ENCODE assay signal across 1 cellular context in the genomic region with DNA sequence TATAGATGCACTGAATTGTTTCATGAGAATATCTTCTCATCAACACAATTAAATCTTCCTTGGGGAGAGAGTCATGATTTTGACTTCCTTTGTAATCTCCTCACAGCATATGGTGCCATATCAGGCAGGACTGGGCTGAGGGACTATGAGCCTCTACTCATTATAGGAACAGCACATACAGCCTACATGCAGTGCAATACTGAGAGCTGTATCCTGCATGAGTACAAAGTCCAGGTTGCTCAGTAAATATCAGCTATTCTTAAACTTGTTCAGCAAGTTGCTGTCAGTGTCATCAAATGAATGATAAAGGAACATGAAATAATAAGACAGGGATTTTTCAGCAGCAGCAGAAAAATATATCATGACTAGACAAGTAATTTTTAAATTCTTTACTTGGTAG.
TF ChIP-seq lines count a peak whose summit lies in the region.

No MANE protein-coding gene starts in this region.

TF ChIP-seq in HepG2, 621 proteins besides CTCF, POLR2A, EP300 and RAD21:
- TF ChIP-seq HNF4A (CRISPR knock-in tag; IDR thresholded peaks at IDR 0.05) (peak; percentile 89), RARA (CRISPR knock-in tag; IDR thresholded peaks at IDR 0.05) (no peak), ZNF430 (CRISPR knock-in tag; IDR thresholded peaks at IDR 0.05) (no peak), ZNF75D (CRISPR knock-in tag; IDR thresholded peaks at IDR 0.05; ENCODE audit: borderline replicate concordance) (no peak), ZNF350 (CRISPR knock-in tag; IDR thresholded peaks at IDR 0.05; ENCODE audit: borderline replicate concordance, low read depth) (no peak), KLF13 (CRISPR knock-in tag; IDR thresholded peaks at IDR 0.05) (no peak), GATAD2A (CRISPR knock-in tag; IDR thresholded peaks at IDR 0.05) (no peak), MATR3 (CRISPR knock-in tag; IDR thresholded peaks at IDR 0.05) (no peak), NFKBIZ (CRISPR knock-in tag; IDR thresholded peaks at IDR 0.05) (no peak), HNF4G (IDR thresholded peaks at IDR 0.05; ENCODE audit: borderline replicate concordance, low read depth, low read length) (0 out of 2 replicates have a peak, but pooled peaks have one; percentile 36), HNF4G (CRISPR knock-in tag; IDR thresholded peaks at IDR 0.05; ENCODE audit: borderline replicate concordance, low read depth) (no peak), ZNF12 (CRISPR knock-in tag; IDR thresholded peaks at IDR 0.05) (peak; percentile 55; the same call in 1 of the 2 replicates), REST (IDR thresholded peaks at IDR 0.05; ENCODE audit: borderline replicate concordance in 1 of 2, low read depth in 1 of 2, low read length in 2 of 2) (no peak), ARID5B (CRISPR knock-in tag; IDR thresholded peaks at IDR 0.05) (peak; percentile 39; the same call in 1 of the 2 replicates), ZNF362 (CRISPR knock-in tag; IDR thresholded peaks at IDR 0.05; ENCODE audit: borderline replicate concordance) (no peak), FOXA1 (IDR thresholded peaks at IDR 0.05) (no peak), FOXA1 (CRISPR knock-in tag; IDR thresholded peaks at IDR 0.05) (0 out of 2 replicates have a peak, but pooled peaks have one; percentile 35), ZNF800 (CRISPR knock-in tag; IDR thresholded peaks at IDR 0.05) (no peak), SRSF9 (IDR thresholded peaks at IDR 0.05; ENCODE audit: borderline replicate concordance, insufficient read depth, low read depth, low read length, poor library complexity, severe bottlenecking) (no peak), ZNF614 (CRISPR knock-in tag; IDR thresholded peaks at IDR 0.05; ENCODE audit: borderline replicate concordance) (no peak), BCL6 (CRISPR knock-in tag; IDR thresholded peaks at IDR 0.05) (no peak), FOXA3 (CRISPR knock-in tag; IDR thresholded peaks at IDR 0.05) (peak; percentile 32; the same call in 1 of the 2 replicates), HOXD1 (CRISPR knock-in tag; IDR thresholded peaks at IDR 0.05) (no peak), MEIS2 (CRISPR knock-in tag; IDR thresholded peaks at IDR 0.05) (no peak)
- TF ChIP-seq, protein P1, sequence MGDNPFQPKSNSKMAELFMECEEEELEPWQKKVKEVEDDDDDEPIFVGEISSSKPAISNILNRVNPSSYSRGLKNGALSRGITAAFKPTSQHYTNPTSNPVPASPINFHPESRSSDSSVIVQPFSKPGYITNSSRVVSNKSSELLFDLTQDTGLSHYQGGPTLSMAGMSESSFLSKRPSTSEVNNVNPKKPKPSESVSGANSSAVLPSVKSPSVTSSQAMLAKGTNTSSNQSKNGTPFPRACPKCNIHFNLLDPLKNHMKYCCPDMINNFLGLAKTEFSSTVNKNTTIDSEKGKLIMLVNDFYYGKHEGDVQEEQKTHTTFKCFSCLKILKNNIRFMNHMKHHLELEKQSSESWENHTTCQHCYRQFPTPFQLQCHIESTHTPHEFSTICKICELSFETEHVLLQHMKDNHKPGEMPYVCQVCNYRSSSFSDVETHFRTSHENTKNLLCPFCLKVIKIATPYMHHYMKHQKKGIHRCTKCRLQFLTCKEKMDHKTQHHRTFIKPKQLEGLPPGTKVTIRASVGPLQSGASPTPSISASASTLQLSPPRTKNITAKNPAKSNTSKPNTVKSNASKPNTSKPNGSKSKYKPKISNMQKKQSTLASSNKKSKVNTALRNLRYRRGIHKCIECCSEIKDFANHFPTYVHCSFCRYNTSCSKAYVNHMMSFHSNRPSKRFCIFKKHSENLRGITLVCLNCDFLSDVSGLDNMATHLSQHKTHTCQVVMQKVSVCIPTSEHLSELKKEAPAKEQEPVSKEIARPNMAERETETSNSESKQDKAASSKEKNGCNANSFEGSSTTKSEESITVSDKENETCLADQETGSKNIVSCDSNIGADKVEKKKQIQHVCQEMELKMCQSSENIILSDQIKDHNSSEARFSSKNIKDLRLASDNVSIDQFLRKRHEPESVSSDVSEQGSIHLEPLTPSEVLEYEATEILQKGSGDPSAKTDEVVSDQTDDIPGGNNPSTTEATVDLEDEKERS (CRISPR knock-in tag; IDR thresholded peaks at IDR 0.05): no peak
TF ChIP-seq in HepG2: peak in this region for 6.
